ENCODE assay signal across 10 cellular contexts in genomic region chr10:22631646-22632278, GRCh38.
A peak's percentile ranks its signal among the peaks of the same experiment; 100 is the strongest.
DNase-seq lines count a peak whose midpoint lies in the region; ATAC-seq, FAIRE-seq and TF ChIP-seq lines count a peak whose summit lies in the region.
"Had no signal": no experiment of that assay in that cellular context is flagged by ENCODE, and none has a peak within 500 bp of the region (broad histone marks: within the 10 kb centered on the region; RNA-seq: fewer than 3 reads in every experiment).

No MANE protein-coding gene starts in this region.

- H2AFZ ChIP-seq in endothelial cell of umbilical vein (ENCODE audit: low read depth, low read length): no peak overlapping the region
- H2AFZ ChIP-seq in neural progenitor cell (replicated peaks): no peak overlapping the region
- H2AFZ ChIP-seq: PC-9 had no signal

- peaks cover 31% of the 10 kb centered on the region for H3K4me1 ChIP-seq in endothelial cell of umbilical vein (ENCODE audit: control insufficient read depth, extremely low read depth, insufficient read depth, low read length)
- H3K4me1 ChIP-seq in neural progenitor cell: peaks cover 12% of the 10 kb centered on the region

- POLR2A ChIA-PET in endothelial cell of umbilical vein (lab: Charles Lee): interaction anchor here (0.8 kb wide), 1 partner anchor 11 kb away, joined by 3 read pairs; no protein-coding TSS in a partner anchor

- H3K9ac ChIP-seq in endothelial cell of umbilical vein (replicated peaks; ENCODE audit: extremely low read depth, insufficient read depth, low read length) (peak overlapping the region; percentile 54), neural progenitor cell (no peak overlapping the region)

- peaks cover 4% of the 10 kb centered on the region for H3K36me3 Mint-ChIP-seq in neural progenitor cell

- peak overlapping the region; percentile 78 for H3K27ac ChIP-seq in endothelial cell of umbilical vein (ENCODE audit: insufficient read depth, low read depth, low read length)
- no peak overlapping the region for H3K27ac ChIP-seq in neural progenitor cell
- H3K27ac ChIP-seq: PC-9 had no signal

- H3K4me3 Mint-ChIP-seq in neural progenitor cell: no peak overlapping the region

- H3K36me3 ChIP-seq in endothelial cell of umbilical vein (ENCODE audit: control insufficient read depth in 2 of 2, extremely low read depth in 1 of 2, insufficient read depth in 2 of 2, low read length in 2 of 2): peaks cover 0 to 2% of the 10 kb centered on the region in 2 experiments
- H3K36me3 ChIP-seq in neural progenitor cell: no peaks in the 10 kb centered on the region

- peaks cover 6% of the 10 kb centered on the region for H3K9me3 Mint-ChIP-seq in neural progenitor cell

- dilution Hi-C loops in endothelial cell of umbilical vein (cut with MboI; ENCODE audit: extremely low pct_ligation_motif_present, low sequenced_read_pairs): no loop called here

- ATAC-seq in GM18907 (IDR thresholded peaks at IDR 0.05; ENCODE audit: unreplicated experiment) (no peak), GM21717 (IDR thresholded peaks at IDR 0.05; ENCODE audit: unreplicated experiment) (no peak)

- H3K4me1 Mint-ChIP-seq in neural progenitor cell: peaks cover 23% of the 10 kb centered on the region

- DNase-seq in DMS53 (lab: John Stamatoyannopoulos, UW) (peak; percentile 99), RPMI7951 (ENCODE audit: low read depth) (peak; percentile 59), endothelial cell of umbilical vein (ENCODE audit: low read depth, low spot score) (peak; percentile 81), neural progenitor cell (ENCODE audit: low spot score) (no peak), H4 (ENCODE audit: low spot score) (no peak), HuH-7.5 (ENCODE audit: low spot score) (no peak)
- DNase-seq: PC-9 had no signal

- peak overlapping the region; percentile 12 for H3K27ac Mint-ChIP-seq in neural progenitor cell

- H3K4me3 ChIP-seq in endothelial cell of umbilical vein (replicated peaks in 1 of 3; ENCODE audit: insufficient read depth in 1 of 3, low read depth in 1 of 3, low read length in 3 of 3) (peak overlapping the region in 1 of 3 experiments; percentile 34), neural progenitor cell (no peak overlapping the region)
- H3K4me3 ChIP-seq: PC-9 had no signal

- no peak for TF ChIP-seq POLR2A in endothelial cell of umbilical vein (IDR thresholded peaks at IDR 0.05; ENCODE audit: low read depth, low read length)

- H3K79me2 ChIP-seq in endothelial cell of umbilical vein (ENCODE audit: control insufficient read depth, insufficient read depth, low read length): peaks cover 28% of the 10 kb centered on the region
- H3K79me2 ChIP-seq in neural progenitor cell (ENCODE audit: low read depth): peaks cover 70% of the 10 kb centered on the region

- no peaks in the 10 kb centered on the region for H3K9me1 ChIP-seq in endothelial cell of umbilical vein (replicated peaks; ENCODE audit: control insufficient read depth, extremely low read depth, insufficient read depth, low read length)

- no peaks in the 10 kb centered on the region for H3F3A ChIP-seq in neural progenitor cell (ENCODE audit: low read depth)

- CTCF ChIA-PET in endothelial cell of umbilical vein (lab: Charles Lee): interaction anchor here (0.8 to 1.4 kb wide), 6 partner anchors 9 to 357 kb away, joined by 3 to 8 read pairs (median 3); no protein-coding TSS in a partner anchor

- TF ChIP-seq CTCF in endothelial cell of umbilical vein (IDR thresholded peaks at IDR 0.05; ENCODE audit: extremely low read depth in 1 of 2, insufficient read depth in 1 of 2, low read depth in 1 of 2, low read length in 2 of 2) (no peak), neural progenitor cell (IDR thresholded peaks at IDR 0.05) (no peak)

- no peaks in the 10 kb centered on the region for H4K20me1 ChIP-seq in endothelial cell of umbilical vein (replicated peaks; ENCODE audit: control insufficient read depth, extremely low read depth, insufficient read depth, low read length)
- no peaks in the 10 kb centered on the region for H4K20me1 ChIP-seq in neural progenitor cell (ENCODE audit: low read depth)

- intact Hi-C loops in endothelial cell of umbilical vein (cut with micrococcal nuclease): loop anchor here (1.0 to 2.0 kb wide), 2 partner anchors 11 to 17 kb away; no protein-coding TSS in a partner anchor

- no TSS peak for BruUV-seq in endothelial cell of umbilical vein (replicated peaks; lab: Mats Ljungman, UMichigan)

- H3K27me3 ChIP-seq in endothelial cell of umbilical vein (ENCODE audit: control insufficient read depth in 2 of 2, insufficient read depth in 2 of 2, low read length in 2 of 2) (no peaks in the 10 kb centered on the region), neural progenitor cell (no peaks in the 10 kb centered on the region)

- H3K4me2 ChIP-seq in endothelial cell of umbilical vein (ENCODE audit: insufficient read depth, low read length) (peak overlapping the region; percentile 78), neural progenitor cell (no peak overlapping the region)
- H3K4me2 ChIP-seq: PC-9 had no signal

- H3K9me3 ChIP-seq in endothelial cell of umbilical vein (replicated peaks; ENCODE audit: control insufficient read depth, insufficient read depth, low read length) (no peaks in the 10 kb centered on the region), neural progenitor cell (ENCODE audit: low read depth) (no peaks in the 10 kb centered on the region)

- peak; percentile 72 for FAIRE-seq in endothelial cell of umbilical vein (lab: Jason Lieb, UNC)
- FAIRE-seq: H1 had no signal

- H3K27me3 Mint-ChIP-seq in neural progenitor cell (ENCODE audit: insufficient read depth, low read depth): no peaks in the 10 kb centered on the region

TF ChIP-seq in endothelial cell of umbilical vein, 7 proteins besides CTCF, POLR2A, EP300 and RAD21:
- TF ChIP-seq JUN (IDR thresholded peaks at IDR 0.05; ENCODE audit: borderline replicate concordance, insufficient read depth, insufficient read length, low read depth) (peak; percentile 66), POLR2AphosphoS5 (IDR thresholded peaks at IDR 0.05; ENCODE audit: insufficient read depth, low read depth, low read length) (no peak), EZH2 (IDR thresholded peaks at IDR 0.05; ENCODE audit: borderline replicate concordance, low read depth, low read length, severe bottlenecking) (no peak)

Comparison
In these comparisons a context has a peak if more than half of its experiments do, and no peak if none do; other contexts are left out.
1. DNase-seq: peak in DMS53 (single experiment), RPMI7951 (single experiment) and endothelial cell of umbilical vein (single experiment); none in neural progenitor cell (single experiment), H4 (single experiment) and HuH-7.5 (single experiment).